In genomic region chr14:73432124-73432523, GRCh38 we compare ENCODE assay signal across 28 cellular contexts.
"Had no signal": no experiment of that assay in that cellular context is flagged by ENCODE, and none has a peak within 500 bp of the region (broad histone marks: within the 10 kb centered on the region; RNA-seq: fewer than 3 reads in every experiment).

No MANE protein-coding gene starts in this region.

- FAIRE-seq: RCC 7860 had no signal

- H3K27me3 ChIP-seq: brain microvascular endothelial cell had no signal

- ATAC-seq: activated CD8-positive, alpha-beta T cell treated with anti-CD3 and anti-CD28 coated beads for 36 hours; activated T-cell treated with anti-CD3 and anti-CD28 coated beads, Interleukin-2, amount 50 U/mL, for 72 hours; activated T-helper 17 cell treated with anti-CD3 and anti-CD28 coated beads, Interleukin-2, amount 50 U/mL, for 72 hours; PC-3; Right ventricle myocardium inferior had no signal

- H3K36me3 ChIP-seq: brain microvascular endothelial cell had no signal

- H3K27ac ChIP-seq: brain microvascular endothelial cell, RWPE1 had no signal

- DNase-seq: activated CD4-positive, alpha-beta T cell treated with anti-CD3 and anti-CD28 coated beads, Interleukin-2, amount 10 ng/mL, durations not matched to agents 24 days and 14 days; activated CD4-positive, alpha-beta T cell treated with anti-CD3 and anti-CD28 coated beads, Interleukin-2, amount 50 U/mL, for 4 hours; activated CD8-positive, alpha-beta T cell treated with anti-CD3 and anti-CD28 coated beads for 36 hours; activated effector memory CD4-positive, alpha-beta T cell treated with anti-CD3 and anti-CD28 coated beads, Interleukin-2, amount 50 U/mL, for 16 hours; activated naive CD4-positive, alpha-beta T cell; activated naive CD4-positive, alpha-beta T cell treated with anti-CD3 and anti-CD28 coated beads, Interleukin-2, amount 50 U/mL, for 16 hours; activated naive CD8-positive, alpha-beta T cell treated with anti-CD3 and anti-CD28 coated beads for 36 hours; activated T-cell treated with anti-CD3 and anti-CD28 coated beads, Interleukin-2, amount 50 U/mL, for 1 hour; activated T-cell treated with anti-CD3 and anti-CD28 coated beads, Interleukin-2, amount 50 U/mL, for 72 hours; amniotic stem cell; aorta; brain microvascular endothelial cell; central memory CD4-positive, alpha-beta T cell; NCI-H1105; NCI-H1417 treated with DMSO at 0.1 percent for 48 hours; NCI-H187 treated with DMSO at 0.1 percent for 48 hours; NCI-H2081; NCI-H2171 treated with DMSO at 0.1 percent for 48 hours; NCI-H2227 treated with DMSO at 0.1 percent for 48 hours; NCI-H446; NCI-H524 treated with DMSO at 0.1 percent for 48 hours; PC-3; SIG-M5; T1000 had no signal
